In genomic region chr9:109015026-109015280, GRCh38 we compare ENCODE assay signal across 17 cellular contexts. TPM values are rescaled to one million over a fixed set of nuclear protein-coding genes. Genes with fewer than 3 reads are reported as not detected.
DNase-seq lines count a peak whose midpoint lies in the region; ATAC-seq and TF ChIP-seq lines count a peak whose summit lies in the region.
"Had no signal": no experiment of that assay in that cellular context is flagged by ENCODE, and none has a peak within 500 bp of the region (broad histone marks: within the 10 kb centered on the region; RNA-seq: fewer than 3 reads in every experiment).

No MANE protein-coding gene starts in this region.

- no peak overlapping the region for H2BK20ac ChIP-seq in IMR-90 (ENCODE audit: low read depth, low read length)

- H3K9me3 Mint-ChIP-seq in memory B cell: no peaks in the 10 kb centered on the region
- H3K9me3 Mint-ChIP-seq: neural progenitor cell; stimulated activated memory B cell treated with anti-CD40 and anti-IgM and Interleukin-4, amounts not matched to agents 10 μg/mL and 1 μg/mL and 100 μg/mL, for 72 hours had no signal

- H3K36me3 ChIP-seq in IMR-90 (ENCODE audit: control insufficient read depth, insufficient read depth, low read length) (peaks cover 3% of the 10 kb centered on the region), ascending aorta (no peaks in the 10 kb centered on the region), thyroid gland (peaks cover 0 to 4% of the 10 kb centered on the region in 2 donors)

- H3K9ac ChIP-seq in IMR-90 (ENCODE audit: low read depth, low read length): no peak overlapping the region
- H3K9ac ChIP-seq: neural progenitor cell had no signal

- POLR2A ChIA-PET in IMR-90 (lab: Charles Lee; ENCODE audit: unreplicated experiment): no interaction called here

- peak overlapping the region; percentile 3; the same call in 1 of the 2 replicates for H3K14ac ChIP-seq in IMR-90 (replicated peaks; ENCODE audit: low read depth, low read length)

- TF ChIP-seq CTCF in IMR-90 (conservative IDR thresholded peaks at IDR 0.05; ENCODE audit: low read depth, low read length) (no peak), ascending aorta (IDR thresholded peaks at IDR 0.05) (no peak), thyroid gland (IDR thresholded peaks at IDR 0.05) (no peak)

- 0 out of 4 replicates have a peak overlapping the region, but pooled peaks of 1 of the 2 experiments have one; percentile 31 for H4K8ac ChIP-seq in IMR-90 (ENCODE audit: low read depth in 2 of 2, low read length in 2 of 2)

- peak overlapping the region; percentile 79; the same call in 1 of the 2 replicates for H2AK5ac ChIP-seq in IMR-90 (ENCODE audit: low read depth, low read length)

- no peak for DNase-seq in IMR-90
- DNase-seq in ascending aorta (ENCODE audit: low spot score in 2 of 2): no peak
- DNase-seq in memory B cell (ENCODE audit: low spot score in 2 of 2): no peak
- DNase-seq in thyroid gland: no peak
- DNase-seq in stimulated activated naive CD4-positive, alpha-beta T cell treated with Interleukin-2 at 50 U/mL for 16 hours (lab: John Stamatoyannopoulos, UW): no peak
- no peak for DNase-seq in AML-193 (lab: John Stamatoyannopoulos, UW)
- DNase-seq: activated CD4-positive, CD25-positive, alpha-beta regulatory T cell treated with anti-CD3 and anti-CD28 coated beads, Interleukin-2, amount 50 U/mL, for 72 hours; activated CD8-positive, alpha-beta memory T cell treated with anti-CD3 and anti-CD28 coated beads, Interleukin-2, amount 50 U/mL, for 48 hours; activated naive CD4-positive, alpha-beta T cell treated with anti-CD3 and anti-CD28 coated beads, Interleukin-2, amount 50 U/mL, for 16 hours; cerebellar nuclear complex; left cardiac atrium; NCI-H2029; NCI-H526 treated with DMSO at 0.1 percent for 48 hours; RPMI8226 had no signal

- in situ Hi-C loops in IMR-90 (cut with MboI; ENCODE audit: low sequenced_read_pairs): no loop called here

- dilution Hi-C loops in IMR-90 (cut with HindIII; ENCODE audit: low sequenced_read_pairs, unreplicated experiment): no loop called here

- peaks cover 18% of the 10 kb centered on the region for H4K20me1 ChIP-seq in IMR-90 (ENCODE audit: insufficient read depth, low read length)

- no peak overlapping the region for H3K4me2 ChIP-seq in IMR-90 (ENCODE audit: low read depth, low read length)

- H3K4me1 Mint-ChIP-seq in memory B cell: peaks cover 25% of the 10 kb centered on the region

- H3K18ac ChIP-seq in IMR-90 (ENCODE audit: low read depth, low read length): no peak overlapping the region

- 0 out of 2 replicates have a peak overlapping the region, but pooled peaks have one; percentile 37 for H3K23ac ChIP-seq in IMR-90 (ENCODE audit: low read depth, low read length)

- intact Hi-C loops in IMR-90 (cut with micrococcal nuclease) (no loop called here), ascending aorta (cut with DNase I) (no loop called here), thyroid gland (cut with DNase I) (no loop called here)

- H4K5ac ChIP-seq in IMR-90 (ENCODE audit: low read depth, low read length): no peak overlapping the region; the same call in 1 of the 2 replicates

- H3K4me3 ChIP-seq in IMR-90 (ENCODE audit: insufficient read depth, low read depth, low read length) (no peak overlapping the region), ascending aorta (no peak overlapping the region), thyroid gland (replicated peaks in 1 of 3) (no peak overlapping the region)
- H3K4me3 ChIP-seq: neural progenitor cell had no signal

- H3K27me3 Mint-ChIP-seq in memory B cell: peaks cover 7% of the 10 kb centered on the region

- peak overlapping the region; percentile 13; the same call in 1 of the 2 replicates for H4K91ac ChIP-seq in IMR-90 (ENCODE audit: insufficient read depth, low read depth, low read length)

- no TSS peak for BruUV-seq in IMR-90 (replicated peaks; lab: Mats Ljungman, UMichigan)

- no peak for TF ChIP-seq RAD21 in IMR-90 (IDR thresholded peaks at IDR 0.05; ENCODE audit: low read length)

- peak overlapping the region; percentile 1 for H3K27ac Mint-ChIP-seq in memory B cell
- H3K27ac Mint-ChIP-seq: stimulated activated memory B cell treated with anti-CD40 and anti-IgM and Interleukin-4, amounts not matched to agents 10 μg/mL and 1 μg/mL and 100 μg/mL, for 72 hours had no signal

- CTCF ChIA-PET in IMR-90 (lab: Yijun Ruan, JAX): no interaction called here

- peaks cover 4% of the 10 kb centered on the region for H3K36me3 Mint-ChIP-seq in memory B cell

- no peak overlapping the region for H2AK9ac ChIP-seq in IMR-90 (replicated peaks; ENCODE audit: low read depth, low read length, poor library complexity)

- no peak overlapping the region for H2AFZ ChIP-seq in IMR-90 (replicated peaks; ENCODE audit: low read length, poor library complexity)
- H2AFZ ChIP-seq: neural progenitor cell had no signal

- H3K9me3 ChIP-seq in IMR-90 (ENCODE audit: control insufficient read depth, insufficient read depth, low read length) (no peaks in the 10 kb centered on the region), ascending aorta (no peaks in the 10 kb centered on the region), thyroid gland (no peaks in the 10 kb centered on the region)

- TF ChIP-seq POLR2A in IMR-90 (IDR thresholded peaks at IDR 0.05; ENCODE audit: low read depth, low read length) (no peak), thyroid gland (IDR thresholded peaks at IDR 0.05) (no peak)

- peak overlapping the region; percentile 1; the same call in 1 of the 2 replicates for H2BK120ac ChIP-seq in IMR-90 (ENCODE audit: low read depth, low read length)

- no peak for ATAC-seq in IMR-90 (ENCODE audit: low read depth)
- no peak for ATAC-seq in memory B cell (ENCODE audit: low read depth)
- ATAC-seq in HG03442 (IDR thresholded peaks at IDR 0.05; ENCODE audit: unreplicated experiment): no peak
- ATAC-seq: stimulated activated memory B cell treated with anti-CD40 and anti-IgM and Interleukin-4, amounts not matched to agents 10 μg/mL and 1 μg/mL and 100 μg/mL, for 72 hours had no signal

- H2BK5ac ChIP-seq in IMR-90 (ENCODE audit: low read depth, low read length, poor library complexity, severe bottlenecking): peak overlapping the region; percentile 47

- H3K4me1 ChIP-seq in IMR-90 (ENCODE audit: control insufficient read depth, insufficient read depth, low read length) (peaks cover 15% of the 10 kb centered on the region), ascending aorta (peaks cover 0 to 12% of the 10 kb centered on the region in 2 donors), thyroid gland (peaks cover 58 to 62% of the 10 kb centered on the region in 2 donors)

- H3K56ac ChIP-seq in IMR-90 (ENCODE audit: extremely low read depth, insufficient read depth, low read length): no peak overlapping the region

- no peak overlapping the region for H3K4me3 Mint-ChIP-seq in memory B cell
- H3K4me3 Mint-ChIP-seq: stimulated activated memory B cell treated with anti-CD40 and anti-IgM and Interleukin-4, amounts not matched to agents 10 μg/mL and 1 μg/mL and 100 μg/mL, for 72 hours had no signal

- WGBS in IMR-90 (ENCODE audit: extremely low coverage in 2 of 2, insufficient read length in 1 of 2), 2 experiments: no CpG with 5 or more reads among the region's 2 CpGs
- 97 to 98% methylated on average over 2 of the region's 2 CpGs for WGBS in thyroid gland, 2 donors

- H3K27ac ChIP-seq in IMR-90 (ENCODE audit: insufficient read depth, low read length) (peak overlapping the region; percentile 69; the same call in 1 of the 2 replicates), ascending aorta (peak overlapping the region; percentile 94 to 99), thyroid gland (peak overlapping the region; percentile 95 to 99 (median 99))
- H3K27ac ChIP-seq: neural progenitor cell had no signal

- H3K79me1 ChIP-seq in IMR-90 (ENCODE audit: low read depth in 1 of 2, low read length in 2 of 2): peaks cover 9 to 31% of the 10 kb centered on the region in 2 experiments

- H3K4ac ChIP-seq in IMR-90 (ENCODE audit: low read depth, low read length): peak overlapping the region; percentile 5

- peaks cover 5% of the 10 kb centered on the region for H3K9me1 ChIP-seq in IMR-90 (ENCODE audit: insufficient read depth, low read length)

- H3K27me3 ChIP-seq in IMR-90 (ENCODE audit: control insufficient read depth, insufficient read depth, low read length) (no peaks in the 10 kb centered on the region), ascending aorta (no peaks in the 10 kb centered on the region), thyroid gland (no peaks in the 10 kb centered on the region)
- H3K27me3 ChIP-seq: neural progenitor cell had no signal

- 0 out of 3 replicates have a peak overlapping the region, but pooled peaks have one; percentile 2 for H2BK15ac ChIP-seq in IMR-90 (ENCODE audit: low read depth, low read length)

TF ChIP-seq in IMR-90, 13 proteins besides CTCF, POLR2A, EP300 and RAD21 (continues in another document):
- TF ChIP-seq CHD1 (IDR thresholded peaks at IDR 0.05; ENCODE audit: low read depth, low read length) (no peak), SMC3 (IDR thresholded peaks at IDR 0.05; ENCODE audit: low read depth, low read length) (no peak), ELK1 (IDR thresholded peaks at IDR 0.05; ENCODE audit: borderline replicate concordance, low read depth, low read length) (no peak), MAZ (IDR thresholded peaks at IDR 0.05; ENCODE audit: borderline replicate concordance, low read depth, low read length) (no peak), RCOR1 (IDR thresholded peaks at IDR 0.05; ENCODE audit: insufficient replicate concordance, low read length) (no peak), MXI1 (IDR thresholded peaks at IDR 0.05; ENCODE audit: borderline replicate concordance, low read depth, low read length) (no peak), RFX5 (IDR thresholded peaks at IDR 0.05; ENCODE audit: low read depth, low read length) (no peak), MAFK (IDR thresholded peaks at IDR 0.05; ENCODE audit: low read depth, low read length) (no peak), NFE2L2 (IDR thresholded peaks at IDR 0.05; ENCODE audit: low read depth, low read length) (no peak)

RNA-seq across cellular contexts. Expression of gene CTNNAL1, which starts 1.7 kb away (rescaled TPM):
- total RNA-seq in IMR-90 (2012; rRNA removed) (131 and 186 TPM in 2 replicates), ascending aorta (16.4 TPM), thyroid gland (100 to 1,000 TPM; 106 to 231 (median 156) TPM)
- 60.4 and 72.3 TPM in 2 replicates for polyA plus RNA-seq in IMR-90 (2012; rRNA removed)
- polyA plus RNA-seq in IMR-90 (2012; cell fraction: cytosol; rRNA removed): 24.4 and 58.0 TPM in 2 replicates
- 9.8 and 39.6 TPM in 2 replicates for polyA plus RNA-seq in IMR-90 (2012; cell fraction: nucleus; rRNA removed; ENCODE audit: low replicate concordance)
